ENCODE assay signal across 19 cellular contexts in the genomic region with DNA sequence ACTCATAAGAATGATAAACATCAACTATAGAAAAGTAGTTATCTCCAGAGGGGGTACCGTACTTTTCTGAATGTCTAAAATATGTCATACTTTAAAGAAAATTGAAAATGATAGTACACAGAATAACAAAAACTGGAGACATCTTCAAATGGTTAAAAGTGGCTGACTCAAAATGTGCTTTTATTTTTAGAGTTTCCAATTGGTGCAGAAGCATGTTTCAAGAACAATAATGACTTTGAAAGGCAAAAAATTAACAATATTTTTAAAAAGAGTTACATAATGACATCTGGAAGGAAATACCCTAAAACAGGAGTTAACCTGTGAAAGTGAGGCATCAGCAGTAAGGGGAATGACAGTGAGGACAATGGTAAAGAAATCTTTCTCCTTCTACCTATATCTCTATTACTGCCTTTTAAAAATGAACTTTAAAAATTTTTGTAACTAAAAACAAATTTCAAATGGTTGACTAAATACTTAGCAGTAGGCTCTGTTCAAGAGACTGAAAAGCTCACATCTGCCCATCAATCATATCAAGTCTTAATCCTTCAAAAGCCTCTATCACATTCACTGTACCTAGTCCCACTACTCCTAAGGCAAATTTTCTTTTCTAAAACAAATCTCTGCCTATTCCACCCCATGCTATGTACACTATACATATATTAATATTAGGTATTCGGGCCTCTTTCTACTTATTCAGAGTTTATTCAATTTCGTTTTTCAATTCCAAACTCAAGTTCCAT. TPM values are rescaled to one million over a fixed set of nuclear protein-coding genes. Genes with fewer than 3 reads are reported as not detected.
DNase-seq lines count a peak whose midpoint lies in the region; ATAC-seq and TF ChIP-seq lines count a peak whose summit lies in the region.
"Had no signal": no experiment of that assay in that cellular context is flagged by ENCODE, and none has a peak within 500 bp of the region (broad histone marks: within the 10 kb centered on the region; RNA-seq: fewer than 3 reads in every experiment).

No MANE protein-coding gene starts in this region.

- H3K9ac ChIP-seq in KMS-11, result no peak overlapping the region

- no peak overlapping the region for H3K4me3 Mint-ChIP-seq in CD4-positive, alpha-beta T cell
- H3K4me3 Mint-ChIP-seq in natural killer cell, result no peak overlapping the region
- H3K4me3 Mint-ChIP-seq: activated CD4-positive, alpha-beta T cell treated with anti-CD3 and anti-CD28 coated beads, Interleukin-2, amount 10 ng/mL, durations not matched to agents 7 days and 5 days; CD4-positive, CD25-positive, alpha-beta regulatory T cell; H9; naive B cell; T-cell had no signal

- peak overlapping the region; percentile 17; the same call in 1 of the 2 replicates for H3K4me2 ChIP-seq in KMS-11

- H3K79me2 ChIP-seq in KMS-11 (ENCODE audit: insufficient read depth, low read depth), result no peaks in the 10 kb centered on the region

- H3K4me3 ChIP-seq in KMS-11 (IDR thresholded peaks at IDR 0.05; ENCODE audit: insufficient read depth, low read depth, low read length), result no peak overlapping the region
- H3K4me3 ChIP-seq: gastroesophageal sphincter had no signal

- no peak overlapping the region for H3K27ac ChIP-seq in KMS-11
- H3K27ac ChIP-seq in CD4-positive, alpha-beta T cell (ENCODE audit: low read depth, low read length), result no peak overlapping the region
- H3K27ac ChIP-seq: brain microvascular endothelial cell, gastroesophageal sphincter had no signal

- TF ChIP-seq CTCF in KMS-11 (conservative IDR thresholded peaks at IDR 0.05; ENCODE audit: low read depth, low read length) (no peak), natural killer cell (IDR thresholded peaks at IDR 0.05) (no peak)
- no peak for TF ChIP-seq CTCF in CD4-positive, alpha-beta T cell (IDR thresholded peaks at IDR 0.05)

- H3K9me3 Mint-ChIP-seq in CD4-positive, alpha-beta T cell, result no peaks in the 10 kb centered on the region
- H3K9me3 Mint-ChIP-seq in natural killer cell, result peaks cover 8 to 12% of the 10 kb centered on the region in 2 donors
- H3K9me3 Mint-ChIP-seq: activated CD4-positive, alpha-beta T cell treated with anti-CD3 and anti-CD28 coated beads, Interleukin-2, amount 10 ng/mL, durations not matched to agents 7 days and 5 days; H9 had no signal

- peak; percentile 92 for ATAC-seq in GM18870 (IDR thresholded peaks at IDR 0.05; ENCODE audit: unreplicated experiment)
- peak; percentile 62 for ATAC-seq in GM21526 (IDR thresholded peaks at IDR 0.05; ENCODE audit: low FRiP score, unreplicated experiment)
- ATAC-seq in HG03039 (IDR thresholded peaks at IDR 0.05; ENCODE audit: unreplicated experiment), result peak; percentile 89
- ATAC-seq in CD4-positive, alpha-beta T cell (ENCODE audit: poor library complexity), result no peak
- no peak for ATAC-seq in natural killer cell
- ATAC-seq: gastroesophageal sphincter, PC-3, T-cell had no signal

- H3K27me3 ChIP-seq in KMS-11 (ENCODE audit: insufficient read depth, low read depth), result no peaks in the 10 kb centered on the region
- H3K27me3 ChIP-seq in CD4-positive, alpha-beta T cell (ENCODE audit: control insufficient read depth, insufficient read depth, low read length), result no peaks in the 10 kb centered on the region
- H3K27me3 ChIP-seq: brain microvascular endothelial cell, gastroesophageal sphincter had no signal

- intact Hi-C loops in CD4-positive, alpha-beta T cell (cut with DNase I, micrococcal nuclease), result no loop called here
- intact Hi-C loops in natural killer cell (cut with micrococcal nuclease), result no loop called here

- no peaks in the 10 kb centered on the region for H4K20me1 ChIP-seq in KMS-11 (ENCODE audit: insufficient read depth)

- H3K4me1 ChIP-seq in KMS-11 (ENCODE audit: low read depth, poor library complexity, severe bottlenecking), result no peaks in the 10 kb centered on the region
- H3K4me1 ChIP-seq: gastroesophageal sphincter had no signal

- H3K27ac Mint-ChIP-seq in CD4-positive, alpha-beta T cell, result no peak overlapping the region
- no peak overlapping the region for H3K27ac Mint-ChIP-seq in natural killer cell
- H3K27ac Mint-ChIP-seq: activated CD4-positive, alpha-beta T cell treated with anti-CD3 and anti-CD28 coated beads, Interleukin-2, amount 10 ng/mL, durations not matched to agents 7 days and 5 days; CD4-positive, CD25-positive, alpha-beta regulatory T cell; H9; naive B cell; T-cell had no signal

- H3K27me3 Mint-ChIP-seq in CD4-positive, alpha-beta T cell, result no peaks in the 10 kb centered on the region
- H3K27me3 Mint-ChIP-seq in natural killer cell (ENCODE audit: low read depth in 2 of 2), result no peaks in the 10 kb centered on the region
- H3K27me3 Mint-ChIP-seq: activated CD4-positive, alpha-beta T cell treated with anti-CD3 and anti-CD28 coated beads, Interleukin-2, amount 10 ng/mL, durations not matched to agents 7 days and 5 days; CD4-positive, CD25-positive, alpha-beta regulatory T cell; naive B cell; T-cell had no signal

- H3K36me3 ChIP-seq in KMS-11 (ENCODE audit: insufficient read depth), result no peaks in the 10 kb centered on the region
- H3K36me3 ChIP-seq: brain microvascular endothelial cell, gastroesophageal sphincter had no signal

- H3K36me3 Mint-ChIP-seq in CD4-positive, alpha-beta T cell (ENCODE audit: low read depth), result no peaks in the 10 kb centered on the region
- H3K36me3 Mint-ChIP-seq in natural killer cell, result no peaks in the 10 kb centered on the region
- H3K36me3 Mint-ChIP-seq: CD4-positive, CD25-positive, alpha-beta regulatory T cell; naive B cell; T-cell had no signal

- H3K9me3 ChIP-seq in CD4-positive, alpha-beta T cell (ENCODE audit: control insufficient read depth, low read length), result no peaks in the 10 kb centered on the region
- H3K9me3 ChIP-seq: gastroesophageal sphincter had no signal

- no peak for DNase-seq in CD4-positive, alpha-beta T cell
- DNase-seq in SHP77 treated with DMSO at 0.1 percent for 48 hours (lab: John Stamatoyannopoulos, UW) (no peak), natural killer cell (no peak), NCI-H2107 (lab: John Stamatoyannopoulos, UW) (no peak)
- DNase-seq: activated CD4-positive, alpha-beta T cell treated with anti-CD3 and anti-CD28 coated beads, Interleukin-2, amount 10 ng/mL, durations not matched to agents 7 days and 5 days; brain microvascular endothelial cell; H9; Karpas-422; naive B cell; NCI-H2029; PC-3; retina; T-cell had no signal

- CTCF ChIA-PET in CD4-positive, alpha-beta T cell (lab: Charles Lee), result no interaction called here

- H2AFZ ChIP-seq in KMS-11 (ENCODE audit: low read depth), result no peak overlapping the region

- H3K4me1 Mint-ChIP-seq in CD4-positive, alpha-beta T cell (ENCODE audit: low read depth), result no peaks in the 10 kb centered on the region
- H3K4me1 Mint-ChIP-seq in natural killer cell, result no peaks in the 10 kb centered on the region
- H3K4me1 Mint-ChIP-seq: activated CD4-positive, alpha-beta T cell treated with anti-CD3 and anti-CD28 coated beads, Interleukin-2, amount 10 ng/mL, durations not matched to agents 7 days and 5 days; H9; naive B cell; T-cell had no signal

- POLR2A ChIA-PET in CD4-positive, alpha-beta T cell (lab: Charles Lee), result no interaction called here

RNA-seq across cellular contexts. Expression of a gene that starts 3.0 kb away (rescaled TPM):
- not detected for total RNA-seq in CD4-positive, alpha-beta T cell
- not detected for total RNA-seq in natural killer cell
- total RNA-seq: activated CD4-positive, alpha-beta T cell treated with anti-CD3 and anti-CD28 coated beads, Interleukin-2, amount 10 ng/mL, durations not matched to agents 7 days and 5 days; CD4-positive, CD25-positive, alpha-beta regulatory T cell; gastroesophageal sphincter; H9; PC-3; T-cell had no signal

RNA-seq across cellular contexts. Expression of a gene that starts 55.6 kb away (rescaled TPM):
- not detected for total RNA-seq in CD4-positive, alpha-beta T cell
- total RNA-seq in natural killer cell, result not detected
- total RNA-seq: activated CD4-positive, alpha-beta T cell treated with anti-CD3 and anti-CD28 coated beads, Interleukin-2, amount 10 ng/mL, durations not matched to agents 7 days and 5 days; CD4-positive, CD25-positive, alpha-beta regulatory T cell; PC-3 had no signal

Comparison
In these comparisons a context has a peak if more than half of its experiments do, and no peak if none do; other contexts are left out.
1. ATAC-seq: peak in GM18870 (single experiment), GM21526 (single experiment) and HG03039 (single experiment); none in CD4-positive, alpha-beta T cell (single experiment) and natural killer cell (0 of 3).